Comparison of ENCODE assay signal across 30 cellular contexts in the genomic region with DNA sequence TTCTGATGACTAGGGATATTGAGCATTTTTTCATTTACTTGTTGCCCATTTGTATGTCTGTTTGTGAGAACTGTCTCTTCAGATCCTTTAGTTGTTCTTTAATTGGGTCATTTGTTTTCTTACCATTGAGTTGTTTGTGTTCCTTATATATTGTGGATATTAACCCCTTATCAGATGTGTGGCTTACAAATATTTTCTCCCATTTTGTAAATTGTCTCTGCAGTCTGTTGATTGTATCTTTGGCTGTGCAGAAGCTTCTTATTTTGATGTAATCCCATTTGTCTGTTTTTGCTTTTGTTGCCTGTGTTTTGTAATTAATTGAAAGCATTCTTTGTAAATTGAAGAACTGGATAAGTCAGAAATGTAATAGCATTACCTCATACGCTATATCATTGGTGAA.
"Had no signal": no experiment of that assay in that cellular context is flagged by ENCODE, and none has a peak within 500 bp of the region (broad histone marks: within the 10 kb centered on the region; RNA-seq: fewer than 3 reads in every experiment).

No MANE protein-coding gene starts in this region.

- H3K4me1 ChIP-seq: adrenal gland, ascending aorta, esophagus squamous epithelium, left ventricle myocardium inferior, prostate gland had no signal

- H3K27me3 ChIP-seq: adrenal gland, ascending aorta, brain microvascular endothelial cell, esophagus squamous epithelium, ovary had no signal

- H3K9me3 ChIP-seq: adrenal gland, ascending aorta, esophagus squamous epithelium, ovary, prostate gland, thoracic aorta had no signal

- H3K27ac Mint-ChIP-seq: activated naive CD4-positive, alpha-beta T cell treated with anti-CD3 and anti-CD28 coated beads for 36 hours; activated naive CD8-positive, alpha-beta T cell treated with anti-CD3 and anti-CD28 coated beads for 36 hours; dendritic cell treated with granulocyte-macrophage colony-stimulating factor and Interleukin-4, amounts not matched to agents 40 ng/mL and 50 ng/mL, for 4 days; naive B cell; nephron progenitor cell; stimulated activated naive B cell treated with anti-CD40 and anti-IgM and Interleukin-4, amounts not matched to agents 10 μg/mL and 1 μg/mL and 100 μg/mL, for 72 hours; T-cell had no signal

- H3K4me3 ChIP-seq: adrenal gland, ascending aorta, esophagus squamous epithelium, left ventricle myocardium inferior, lung, ovary, prostate gland, smooth muscle cell, thoracic aorta had no signal

- H3K9me3 Mint-ChIP-seq: dendritic cell treated with granulocyte-macrophage colony-stimulating factor and Interleukin-4, amounts not matched to agents 40 ng/mL and 50 ng/mL, for 4 days; nephron progenitor cell had no signal

- ATAC-seq: stimulated activated naive B cell treated with anti-CD40 and anti-IgM and Interleukin-4, amounts not matched to agents 10 μg/mL and 1 μg/mL and 100 μg/mL, for 72 hours; T-cell had no signal

- H3K36me3 Mint-ChIP-seq: activated naive CD8-positive, alpha-beta T cell treated with anti-CD3 and anti-CD28 coated beads for 36 hours; naive B cell; stimulated activated naive B cell treated with anti-CD40 and anti-IgM and Interleukin-4, amounts not matched to agents 10 μg/mL and 1 μg/mL and 100 μg/mL, for 72 hours; T-cell had no signal

- FAIRE-seq: islet of Langerhans, urothelium cell line had no signal

- H3K27ac ChIP-seq: adrenal gland, ascending aorta, brain microvascular endothelial cell, esophagus squamous epithelium, left ventricle myocardium inferior, ovary, prostate gland, thoracic aorta had no signal

- H3K4me2 ChIP-seq: smooth muscle cell had no signal

- DNase-seq: activated CD4-positive, alpha-beta T cell treated with anti-CD3 and anti-CD28 coated beads for 4 hours; activated CD4-positive, alpha-beta T cell treated with anti-CD3 and anti-CD28 coated beads, Interleukin-2, amount 50 U/mL, for 48 hours; activated CD4-positive, CD25-positive, alpha-beta regulatory T cell; activated CD8-positive, alpha-beta memory T cell treated with anti-CD3 and anti-CD28 coated beads for 24 hours; activated effector memory CD4-positive, alpha-beta T cell treated with anti-CD3 and anti-CD28 coated beads, Interleukin-2, amount 50 U/mL, for 16 hours; activated naive CD4-positive, alpha-beta T cell treated with anti-CD3 and anti-CD28 coated beads for 36 hours; activated naive CD8-positive, alpha-beta T cell treated with anti-CD3 and anti-CD28 coated beads for 36 hours; adrenal gland; brain microvascular endothelial cell; central memory CD4-positive, alpha-beta T cell; effector CD4-positive, alpha-beta T cell; esophagus squamous epithelium; foreskin melanocyte; left ventricle myocardium inferior; naive B cell; nephron progenitor cell; ovary; stimulated activated CD4-positive, alpha-beta T cell treated with anti-CD3 and anti-CD28 coated beads, Interleukin-15, amount 100 ng/mL, for 24 hours; stimulated activated CD4-positive, alpha-beta T cell treated with anti-CD3 and anti-CD28 coated beads, Interleukin-2, amount 100 ng/mL, for 24 hours; stimulated activated naive B cell treated with anti-CD40 and anti-IgM and Interleukin-4, amounts not matched to agents 10 μg/mL and 1 μg/mL and 100 μg/mL, for 72 hours; T-cell; trophoblast cell had no signal

- H3K4me3 Mint-ChIP-seq: activated naive CD4-positive, alpha-beta T cell treated with anti-CD3 and anti-CD28 coated beads for 36 hours; activated naive CD8-positive, alpha-beta T cell treated with anti-CD3 and anti-CD28 coated beads for 36 hours; dendritic cell treated with granulocyte-macrophage colony-stimulating factor and Interleukin-4, amounts not matched to agents 40 ng/mL and 50 ng/mL, for 4 days; naive B cell; nephron progenitor cell; stimulated activated naive B cell treated with anti-CD40 and anti-IgM and Interleukin-4, amounts not matched to agents 10 μg/mL and 1 μg/mL and 100 μg/mL, for 72 hours; T-cell had no signal

- H3K4me1 Mint-ChIP-seq: activated naive CD8-positive, alpha-beta T cell treated with anti-CD3 and anti-CD28 coated beads for 36 hours; naive B cell; nephron progenitor cell; stimulated activated naive B cell treated with anti-CD40 and anti-IgM and Interleukin-4, amounts not matched to agents 10 μg/mL and 1 μg/mL and 100 μg/mL, for 72 hours; T-cell had no signal

- H3K27me3 Mint-ChIP-seq: activated naive CD8-positive, alpha-beta T cell treated with anti-CD3 and anti-CD28 coated beads for 36 hours; dendritic cell treated with granulocyte-macrophage colony-stimulating factor and Interleukin-4, amounts not matched to agents 40 ng/mL and 50 ng/mL, for 4 days; naive B cell; stimulated activated naive B cell treated with anti-CD40 and anti-IgM and Interleukin-4, amounts not matched to agents 10 μg/mL and 1 μg/mL and 100 μg/mL, for 72 hours; T-cell had no signal

- H3K36me3 ChIP-seq: adrenal gland, ascending aorta, brain microvascular endothelial cell, esophagus squamous epithelium, left ventricle myocardium inferior, ovary, prostate gland, thoracic aorta had no signal
